26 cellular contexts compared by ENCODE assay signal in genomic region chrX:116413273-116413672, GRCh38. TPM values are rescaled to one million over a fixed set of nuclear protein-coding genes. Genes with fewer than 3 reads are reported as not detected.
DNase-seq lines count a peak whose midpoint lies in the region; ATAC-seq, FAIRE-seq and TF ChIP-seq lines count a peak whose summit lies in the region.
"Had no signal": no experiment of that assay in that cellular context is flagged by ENCODE, and none has a peak within 500 bp of the region (broad histone marks: within the 10 kb centered on the region; RNA-seq: fewer than 3 reads in every experiment).

No MANE protein-coding gene starts in this region.

- TF ChIP-seq CTCF in A549 (IDR thresholded peaks at IDR 0.05) (no peak), astrocyte (IDR thresholded peaks at IDR 0.05; ENCODE audit: insufficient read depth, low read depth, low read length) (no peak), epithelial cell of esophagus (IDR thresholded peaks at IDR 0.05; ENCODE audit: insufficient read depth, low read depth, low read length, missing control alignments) (no peak), hepatocyte (IDR thresholded peaks at IDR 0.05; ENCODE audit: poor library complexity) (no peak)

- no peaks in the 10 kb centered on the region for H3K79me2 ChIP-seq in astrocyte (ENCODE audit: insufficient read depth, low read length)
- H3K79me2 ChIP-seq in hepatocyte, result no peaks in the 10 kb centered on the region

- TF ChIP-seq POLR2A in A549 (IDR thresholded peaks at IDR 0.05; ENCODE audit: low read length), result no peak

- H3K27ac ChIP-seq in A549, result no peak overlapping the region
- no peak overlapping the region for H3K27ac ChIP-seq in astrocyte (ENCODE audit: low read depth, low read length)
- H3K27ac ChIP-seq in hepatocyte, result no peak overlapping the region
- no peak overlapping the region for H3K27ac ChIP-seq in aorta (ENCODE audit: low read depth in 1 of 2, low read length in 2 of 2)

- H3K4me1 ChIP-seq in A549 (no peaks in the 10 kb centered on the region), astrocyte (ENCODE audit: insufficient read depth, low read length) (no peaks in the 10 kb centered on the region), hepatocyte (ENCODE audit: insufficient read depth) (no peaks in the 10 kb centered on the region), aorta (ENCODE audit: control insufficient read depth in 1 of 2, insufficient read depth in 2 of 2, low read length in 2 of 2) (no peaks in the 10 kb centered on the region)
- H3K4me1 ChIP-seq: HAP-1 had no signal

- H3K9ac ChIP-seq in astrocyte (ENCODE audit: low read length), result no peak overlapping the region

- no peak overlapping the region for H2AFZ ChIP-seq in astrocyte (ENCODE audit: low read depth, low read length)
- H2AFZ ChIP-seq in hepatocyte, result no peak overlapping the region

- CTCF ChIA-PET in A549 (lab: Yijun Ruan, JAX), result interaction anchor here (0.8 kb wide), 1 partner anchor 11 kb away, joined by 3 read pairs; no protein-coding TSS in a partner anchor

- no peaks in the 10 kb centered on the region for H3K4me1 Mint-ChIP-seq in astrocyte (ENCODE audit: low read depth, unreplicated experiment)
- H3K4me1 Mint-ChIP-seq in natural killer cell treated with Interleukin-12 subunit alpha and Interleukin-12 subunit beta and Interleukin-15 and Interleukin-18, amount 100 ng/mL, for 72 hours (ENCODE audit: low read depth in 2 of 2), result no peaks in the 10 kb centered on the region
- H3K4me1 Mint-ChIP-seq: CD4-positive, alpha-beta memory T cell had no signal

- H3K4me3 ChIP-seq in A549, result no peak overlapping the region
- H3K4me3 ChIP-seq in astrocyte (ENCODE audit: insufficient read depth, low read depth, low read length), result no peak overlapping the region
- H3K4me3 ChIP-seq in epithelial cell of esophagus (ENCODE audit: low read length), result no peak overlapping the region
- no peak overlapping the region for H3K4me3 ChIP-seq in hepatocyte
- H3K4me3 ChIP-seq in aorta (ENCODE audit: low read length in 2 of 2), result no peak overlapping the region
- H3K4me3 ChIP-seq: HAP-1 had no signal

- 0 out of 3 replicates have a peak, but pooled peaks cover 3% of the 10 kb centered on the region for H3K9me3 ChIP-seq in A549
- no peaks in the 10 kb centered on the region for H3K9me3 ChIP-seq in astrocyte (ENCODE audit: insufficient read depth, low read depth, low read length)
- H3K9me3 ChIP-seq in hepatocyte (ENCODE audit: low read depth), result no peaks in the 10 kb centered on the region
- no peaks in the 10 kb centered on the region for H3K9me3 ChIP-seq in aorta (ENCODE audit: control insufficient read depth, low read length)
- H3K9me3 ChIP-seq: HAP-1 had no signal

- 0% methylated on average over 1 of the region's 1 CpG for WGBS in A549 (ENCODE audit: missing lambda C conversion rate)
- 38% methylated on average over 1 of the region's 1 CpG for WGBS in hepatocyte (ENCODE audit: low lambda C conversion rate, missing lambda C conversion rate)
- WGBS in aorta, 2 donors, result 3 to 7% methylated on average over 1 of the region's 1 CpG

- H3K9me2 ChIP-seq in hepatocyte (replicated peaks; ENCODE audit: insufficient read depth), result no peaks in the 10 kb centered on the region

- H3K27me3 ChIP-seq in astrocyte (ENCODE audit: insufficient read depth, low read length) (no peaks in the 10 kb centered on the region), hepatocyte (no peaks in the 10 kb centered on the region), aorta (ENCODE audit: control insufficient read depth in 1 of 2, insufficient read depth in 2 of 2, low read length in 1 of 2) (no peaks in the 10 kb centered on the region)

- no peaks in the 10 kb centered on the region for H3K36me3 Mint-ChIP-seq in astrocyte (ENCODE audit: low read depth, unreplicated experiment)
- H3K36me3 Mint-ChIP-seq in natural killer cell treated with Interleukin-12 subunit alpha and Interleukin-12 subunit beta and Interleukin-15 and Interleukin-18, amount 100 ng/mL, for 72 hours, result no peaks in the 10 kb centered on the region
- H3K36me3 Mint-ChIP-seq: CD4-positive, alpha-beta memory T cell had no signal

- FAIRE-seq in A549 (lab: Jason Lieb, UNC), result peak; percentile 56
- peak; percentile 56 for FAIRE-seq in astrocyte (lab: Jason Lieb, UNC)
- FAIRE-seq: GM12892, GM19239, H54 had no signal

- peaks cover 4% of the 10 kb centered on the region for H3K9me3 Mint-ChIP-seq in astrocyte (ENCODE audit: unreplicated experiment)
- H3K9me3 Mint-ChIP-seq in natural killer cell treated with Interleukin-12 subunit alpha and Interleukin-12 subunit beta and Interleukin-15 and Interleukin-18, amount 100 ng/mL, for 72 hours, result peaks cover 11% of the 10 kb centered on the region

- H3K36me3 ChIP-seq in astrocyte (ENCODE audit: insufficient read depth, low read length) (no peaks in the 10 kb centered on the region), hepatocyte (replicated peaks; ENCODE audit: insufficient read depth, low read depth) (no peaks in the 10 kb centered on the region), aorta (ENCODE audit: control insufficient read depth in 1 of 2, insufficient read depth in 2 of 2, low read length in 1 of 2) (no peaks in the 10 kb centered on the region)
- H3K36me3 ChIP-seq: HAP-1 had no signal

- TF ChIP-seq RAD21 in A549 (conservative IDR thresholded peaks at IDR 0.05 in 1 of 2, IDR thresholded peaks at IDR 0.05 in 1 of 2), result no peak

- H4K20me1 ChIP-seq in astrocyte (ENCODE audit: insufficient read depth, low read length), result no peaks in the 10 kb centered on the region
- H4K20me1 ChIP-seq in hepatocyte (ENCODE audit: insufficient read depth, poor library complexity, severe bottlenecking), result no peaks in the 10 kb centered on the region

- H3K27me3 Mint-ChIP-seq in astrocyte (ENCODE audit: low read depth, unreplicated experiment), result no peaks in the 10 kb centered on the region
- peaks cover 0 to 4% of the 10 kb centered on the region in 2 donors for H3K27me3 Mint-ChIP-seq in natural killer cell treated with Interleukin-12 subunit alpha and Interleukin-12 subunit beta and Interleukin-15 and Interleukin-18, amount 100 ng/mL, for 72 hours
- H3K27me3 Mint-ChIP-seq: CD4-positive, alpha-beta memory T cell had no signal

- POLR2A ChIA-PET in A549 (lab: Yijun Ruan, JAX), result no interaction called here

- no peak for ATAC-seq in A549
- no peak for ATAC-seq in natural killer cell treated with Interleukin-12 subunit alpha and Interleukin-12 subunit beta and Interleukin-15 and Interleukin-18, amount 100 ng/mL, for 72 hours
- no peak for ATAC-seq in aorta (ENCODE audit: low FRiP score)

- DNase-seq in A549 (ENCODE audit: low read depth in 1 of 2, low spot score in 1 of 2), result no peak
- no peak for DNase-seq in astrocyte (ENCODE audit: low read depth)
- peak; percentile 71 for DNase-seq in epithelial cell of esophagus (ENCODE audit: low read depth)
- peak; percentile 35 for DNase-seq in kidney tubule cell (ENCODE audit: low spot score)
- DNase-seq in hepatocyte (ENCODE audit: low spot score), result no peak
- no peak for DNase-seq in dermis blood vessel endothelial cell
- no peak for DNase-seq in natural killer cell treated with Interleukin-12 subunit alpha and Interleukin-12 subunit beta and Interleukin-15 and Interleukin-18, amount 100 ng/mL, for 72 hours (ENCODE audit: low spot score)
- no peak for DNase-seq in aorta
- DNase-seq: 8988T; C1 segment of cervical spinal cord; Calu3; CD4-positive, alpha-beta memory T cell; COR-L47; DMS53; DMS79 treated with DMSO at 0.1 percent for 48 hours; GF-D8; GOT3; HFFc6 had no signal

- intact Hi-C loops in aorta (cut with DNase I), result no loop called here

- no peak overlapping the region for H3K27ac Mint-ChIP-seq in astrocyte (ENCODE audit: unreplicated experiment)
- no peak overlapping the region for H3K27ac Mint-ChIP-seq in natural killer cell treated with Interleukin-12 subunit alpha and Interleukin-12 subunit beta and Interleukin-15 and Interleukin-18, amount 100 ng/mL, for 72 hours
- H3K27ac Mint-ChIP-seq: CD4-positive, alpha-beta memory T cell; HFFc6 had no signal

- no peak overlapping the region for H3K4me3 Mint-ChIP-seq in astrocyte (ENCODE audit: unreplicated experiment)
- no peak overlapping the region for H3K4me3 Mint-ChIP-seq in natural killer cell treated with Interleukin-12 subunit alpha and Interleukin-12 subunit beta and Interleukin-15 and Interleukin-18, amount 100 ng/mL, for 72 hours
- H3K4me3 Mint-ChIP-seq: CD4-positive, alpha-beta memory T cell; HFFc6 had no signal

- H3K4me2 ChIP-seq in A549, result no peak overlapping the region
- no peak overlapping the region for H3K4me2 ChIP-seq in astrocyte (ENCODE audit: low read length)
- no peak overlapping the region for H3K4me2 ChIP-seq in hepatocyte

- TF ChIP-seq EP300 in A549 (IDR thresholded peaks at IDR 0.05), result no peak

TF ChIP-seq in A549, 52 proteins besides CTCF, POLR2A, EP300 and RAD21 (continues in another document):
- no peak for TF ChIP-seq KDM1A (IDR thresholded peaks at IDR 0.05; ENCODE audit: low read depth)
- TF ChIP-seq MYC (IDR thresholded peaks at IDR 0.05; ENCODE audit: borderline replicate concordance, low read length), result no peak

RNA-seq across cellular contexts. Expression of gene SLC6A14, which starts 23.1 kb away (rescaled TPM):
- polyA plus RNA-seq in A549 (2011; rRNA removed) (0.24 and 0.26 TPM in 2 replicates), A549 (2017; fragmentation: RNase III; extraction: RNeasy Plus Mini Kit Qiagen cat#74134 plus additional on column Dnase treatment) (not detected in 3 replicates), hepatocyte (0.05 TPM in 1 of 2 replicates, not detected in the other), aorta (under 1 TPM; 0.03 to 0.13 TPM)
- polyA plus RNA-seq in A549 (2012; cell fraction: cytosol; rRNA removed), result not detected in 2 replicates
- polyA plus RNA-seq in A549 (2012; cell fraction: nucleus; rRNA removed), result not detected in 2 replicates
- 0.15 TPM in 1 of 2 replicates, not detected in the other for polyA minus RNA-seq in A549 (2011; rRNA and poly(A)+ RNA removed)
- total RNA-seq in astrocyte (not detected in 2 replicates), hepatocyte (0.72 and 2.7 TPM in 2 replicates), dermis blood vessel endothelial cell (not detected in 2 replicates), aorta (not detected)
- total RNA-seq in natural killer cell treated with Interleukin-12 subunit alpha and Interleukin-12 subunit beta and Interleukin-15 and Interleukin-18, amount 100 ng/mL, for 72 hours, result not detected
- total RNA-seq: A673; CD4-positive, alpha-beta memory T cell; Daoy; G401; HFFc6 had no signal
- polyA plus RNA-seq: BJ; CD4-positive, alpha-beta memory T cell had no signal

RNA-seq across cellular contexts. Expression of gene CT83, which starts 49.5 kb away (rescaled TPM):
- polyA plus RNA-seq in A549 (2011; rRNA removed) (not detected in 2 replicates), A549 (2017; fragmentation: RNase III; extraction: RNeasy Plus Mini Kit Qiagen cat#74134 plus additional on column Dnase treatment) (not detected in 3 replicates), hepatocyte (not detected in 2 replicates), aorta (not detected)
- polyA plus RNA-seq in A549 (2012; cell fraction: cytosol; rRNA removed), result not detected in 2 replicates
- polyA plus RNA-seq in A549 (2012; cell fraction: nucleus; rRNA removed), result not detected in 2 replicates
- not detected in 2 replicates for polyA minus RNA-seq in A549 (2011; rRNA and poly(A)+ RNA removed)
- total RNA-seq in astrocyte (not detected in 2 replicates), hepatocyte (not detected in 2 replicates), dermis blood vessel endothelial cell (not detected in 2 replicates), aorta (not detected)
- total RNA-seq in natural killer cell treated with Interleukin-12 subunit alpha and Interleukin-12 subunit beta and Interleukin-15 and Interleukin-18, amount 100 ng/mL, for 72 hours, result not detected
- total RNA-seq: A673; CD4-positive, alpha-beta memory T cell; Daoy; G401; HFFc6 had no signal
- polyA plus RNA-seq: BJ; CD4-positive, alpha-beta memory T cell had no signal

Comparison
In these comparisons a context has a peak if more than half of its experiments do, and no peak if none do; other contexts are left out.
1. DNase-seq: peak in epithelial cell of esophagus (single experiment) and kidney tubule cell (single experiment); none in A549 (0 of 2), astrocyte (single experiment), hepatocyte (single experiment), dermis blood vessel endothelial cell (single experiment), natural killer cell treated with Interleukin-12 subunit alpha and Interleukin-12 subunit beta and Interleukin-15 and Interleukin-18, amount 100 ng/mL, for 72 hours (single experiment) and aorta (0 of 2).